ENCODE assay signal across 10 cellular contexts in the genomic region with DNA sequence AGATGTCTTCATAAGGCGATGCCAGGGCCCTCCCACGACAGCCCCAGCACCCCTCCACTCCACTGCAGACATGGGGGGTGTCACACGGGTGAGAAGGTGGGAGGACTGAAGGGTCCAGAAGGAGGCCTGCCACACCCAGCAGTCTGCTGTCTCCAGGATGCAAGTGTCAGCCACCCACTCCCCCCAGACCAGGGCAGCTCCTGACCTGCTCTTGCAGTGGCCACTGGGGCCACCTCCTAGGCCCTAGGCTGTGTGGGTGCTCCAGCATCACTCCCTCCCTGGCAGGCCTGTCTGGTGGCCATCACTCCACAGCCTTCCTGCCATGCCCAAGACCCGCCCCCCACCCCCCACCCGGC.
DNase-seq lines count a peak whose midpoint lies in the region; ATAC-seq and TF ChIP-seq lines count a peak whose summit lies in the region.
"Had no signal": no experiment of that assay in that cellular context is flagged by ENCODE, and none has a peak within 500 bp of the region (broad histone marks: within the 10 kb centered on the region; RNA-seq: fewer than 3 reads in every experiment).

No MANE protein-coding gene starts in this region.

- H3K4me3 Mint-ChIP-seq in glutamatergic neuron (ENCODE audit: unreplicated experiment) (peak overlapping the region; percentile 38), Calu3 (ENCODE audit: low read depth, unreplicated experiment) (no peak overlapping the region)

- no peaks in the 10 kb centered on the region for H3K4me1 ChIP-seq in psoas muscle

- peak; percentile 13; the same call in 1 of the 3 replicates for ATAC-seq in SK-N-SH treated with all-trans-retinoic acid at 6 μM for 48 hours
- ATAC-seq in psoas muscle, result peak in 1 of 4 donors; percentile 18
- no peak for ATAC-seq in esophagus mucosa

- BruUV-seq in Calu3 (replicated peaks; lab: Mats Ljungman, UMichigan), result no TSS peak

- DNase-seq in AG04450 (ENCODE audit: low read depth, low spot score), result no peak
- DNase-seq in glutamatergic neuron, result no peak
- no peak for DNase-seq in psoas muscle
- no peak for DNase-seq in Calu3
- no peak for DNase-seq in hypothalamus (lab: John Stamatoyannopoulos, UW)
- no peak for DNase-seq in globus pallidus (ENCODE audit: low spot score)

- intact Hi-C loops in psoas muscle (cut with DNase I), result no loop called here
- intact Hi-C loops in Calu3 (cut with micrococcal nuclease; ENCODE audit: unreplicated experiment), result no loop called here

- peak overlapping the region; percentile 31 for H3K27ac ChIP-seq in AG04450 (ENCODE audit: low read depth, low read length)
- no peak overlapping the region for H3K27ac ChIP-seq in psoas muscle
- H3K27ac ChIP-seq: BLaER1 had no signal

- H3K27me3 Mint-ChIP-seq in glutamatergic neuron (ENCODE audit: unreplicated experiment) (peaks cover 21% of the 10 kb centered on the region), Calu3 (ENCODE audit: unreplicated experiment) (peaks cover 97% of the 10 kb centered on the region)

- H3K27me3 ChIP-seq in AG04450 (ENCODE audit: control insufficient read depth, insufficient read depth, low read length), result peaks cover 18% of the 10 kb centered on the region
- H3K27me3 ChIP-seq in psoas muscle (ENCODE audit: insufficient read depth in 3 of 3, low read length in 2 of 3), result peaks cover 0 to 28% (median 1%) of the 10 kb centered on the region in 3 donors
- H3K27me3 ChIP-seq: upper lobe of left lung had no signal

- 52 to 54% (median 52%) methylated on average over 5 of the region's 5 CpGs for WGBS in psoas muscle, 3 donors

- peaks cover 41% of the 10 kb centered on the region for H3K4me1 Mint-ChIP-seq in glutamatergic neuron (ENCODE audit: low read depth, unreplicated experiment)
- no peaks in the 10 kb centered on the region for H3K4me1 Mint-ChIP-seq in Calu3 (ENCODE audit: low read depth, unreplicated experiment)

- CTCF ChIA-PET in AG04450 (lab: Charles Lee) (interaction anchor here (0.6 to 1.0 kb wide), 3 partner anchors 8 to 1021 kb away, joined by 3 to 5 read pairs (median 3); no protein-coding TSS in a partner anchor), Calu3 (lab: Charles Lee) (interaction anchor here (0.8 kb wide), 1 partner anchor 14 kb away, joined by 6 read pairs; no protein-coding TSS in a partner anchor)

- H3K36me3 ChIP-seq in psoas muscle (ENCODE audit: insufficient read depth in 1 of 2, low read depth in 1 of 2), result no peaks in the 10 kb centered on the region
- H3K36me3 ChIP-seq: BLaER1, upper lobe of left lung had no signal

- H3K27ac Mint-ChIP-seq in glutamatergic neuron (ENCODE audit: unreplicated experiment) (peak overlapping the region; percentile 97), Calu3 (ENCODE audit: unreplicated experiment) (no peak overlapping the region)

- H3K4me3 ChIP-seq in AG04450 (ENCODE audit: low read depth, low read length) (peak overlapping the region; percentile 56), psoas muscle (peak overlapping the region; percentile 59)

- H3K9me3 ChIP-seq in AG04450 (ENCODE audit: control insufficient read depth, insufficient read depth, low read length), result peaks cover 7% of the 10 kb centered on the region
- H3K9me3 ChIP-seq in psoas muscle, result no peaks in the 10 kb centered on the region

- POLR2A ChIA-PET in AG04450 (lab: Yijun Ruan, JAX), result interaction anchor here (0.6 to 1.0 kb wide), 2 partner anchors 9 to 10 kb away, joined by 8 to 10 read pairs; no protein-coding TSS in a partner anchor

- no peak for TF ChIP-seq CTCF in AG04450 (IDR thresholded peaks at IDR 0.05; ENCODE audit: low read depth, low read length)
- no peak for TF ChIP-seq CTCF in glutamatergic neuron (IDR thresholded peaks at IDR 0.05; ENCODE audit: partially characterized antibody, unreplicated experiment)
- TF ChIP-seq CTCF in psoas muscle (IDR thresholded peaks at IDR 0.05), result no peak
- TF ChIP-seq CTCF in Calu3 (IDR thresholded peaks at IDR 0.05; ENCODE audit: unreplicated experiment), result no peak

- H3K36me3 Mint-ChIP-seq in glutamatergic neuron (ENCODE audit: unreplicated experiment) (peaks cover 2% of the 10 kb centered on the region), Calu3 (ENCODE audit: insufficient read depth, unreplicated experiment) (no peaks in the 10 kb centered on the region)

- H3K9me3 Mint-ChIP-seq in glutamatergic neuron (ENCODE audit: unreplicated experiment), result peaks cover 16% of the 10 kb centered on the region
- H3K9me3 Mint-ChIP-seq in Calu3 (ENCODE audit: low read depth, unreplicated experiment), result no peaks in the 10 kb centered on the region

TF ChIP-seq in SK-N-SH treated with all-trans-retinoic acid at 6 μM for 48 hours, 23 proteins besides CTCF, POLR2A, EP300 and RAD21 (continues in another document):
- TF ChIP-seq ESRRG (CRISPR knock-in tag; IDR thresholded peaks at IDR 0.05) (no peak), OSR1 (CRISPR knock-in tag; IDR thresholded peaks at IDR 0.05) (no peak), ZFP30 (CRISPR knock-in tag; IDR thresholded peaks at IDR 0.05) (no peak), TOX (CRISPR knock-in tag; IDR thresholded peaks at IDR 0.05; ENCODE audit: borderline replicate concordance) (no peak), PPARA (CRISPR knock-in tag; IDR thresholded peaks at IDR 0.05; ENCODE audit: borderline replicate concordance) (no peak), GLIS3 (CRISPR knock-in tag; IDR thresholded peaks at IDR 0.05) (no peak), SNAI2 (CRISPR knock-in tag; IDR thresholded peaks at IDR 0.05) (no peak), ARNTL (CRISPR knock-in tag; IDR thresholded peaks at IDR 0.05; ENCODE audit: borderline replicate concordance, low read depth) (no peak), ZNF565 (CRISPR knock-in tag; conservative IDR thresholded peaks at IDR 0.05; ENCODE audit: low read depth) (no peak), BACH2 (CRISPR knock-in tag; IDR thresholded peaks at IDR 0.05; ENCODE audit: borderline replicate concordance) (no peak), ZNF70 (CRISPR knock-in tag; IDR thresholded peaks at IDR 0.05) (no peak), CSDC2 (CRISPR knock-in tag; IDR thresholded peaks at IDR 0.05) (no peak), ZNF8 (CRISPR knock-in tag; IDR thresholded peaks at IDR 0.05) (no peak), ISL1 (CRISPR knock-in tag; IDR thresholded peaks at IDR 0.05) (no peak), RARB (CRISPR knock-in tag; IDR thresholded peaks at IDR 0.05) (no peak)
- TF ChIP-seq, protein P1, sequence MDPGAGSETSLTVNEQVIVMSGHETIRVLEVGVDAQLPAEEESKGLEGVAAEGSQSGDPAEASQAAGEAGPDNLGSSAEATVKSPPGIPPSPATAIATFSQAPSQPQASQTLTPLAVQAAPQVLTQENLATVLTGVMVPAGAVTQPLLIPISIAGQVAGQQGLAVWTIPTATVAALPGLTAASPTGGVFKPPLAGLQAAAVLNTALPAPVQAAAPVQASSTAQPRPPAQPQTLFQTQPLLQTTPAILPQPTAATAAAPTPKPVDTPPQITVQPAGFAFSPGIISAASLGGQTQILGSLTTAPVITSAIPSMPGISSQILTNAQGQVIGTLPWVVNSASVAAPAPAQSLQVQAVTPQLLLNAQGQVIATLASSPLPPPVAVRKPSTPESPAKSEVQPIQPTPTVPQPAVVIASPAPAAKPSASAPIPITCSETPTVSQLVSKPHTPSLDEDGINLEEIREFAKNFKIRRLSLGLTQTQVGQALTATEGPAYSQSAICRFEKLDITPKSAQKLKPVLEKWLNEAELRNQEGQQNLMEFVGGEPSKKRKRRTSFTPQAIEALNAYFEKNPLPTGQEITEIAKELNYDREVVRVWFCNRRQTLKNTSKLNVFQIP (CRISPR knock-in tag; IDR thresholded peaks at IDR 0.05; ENCODE audit: borderline replicate concordance, low read depth), result no peak
- TF ChIP-seq, protein P2, sequence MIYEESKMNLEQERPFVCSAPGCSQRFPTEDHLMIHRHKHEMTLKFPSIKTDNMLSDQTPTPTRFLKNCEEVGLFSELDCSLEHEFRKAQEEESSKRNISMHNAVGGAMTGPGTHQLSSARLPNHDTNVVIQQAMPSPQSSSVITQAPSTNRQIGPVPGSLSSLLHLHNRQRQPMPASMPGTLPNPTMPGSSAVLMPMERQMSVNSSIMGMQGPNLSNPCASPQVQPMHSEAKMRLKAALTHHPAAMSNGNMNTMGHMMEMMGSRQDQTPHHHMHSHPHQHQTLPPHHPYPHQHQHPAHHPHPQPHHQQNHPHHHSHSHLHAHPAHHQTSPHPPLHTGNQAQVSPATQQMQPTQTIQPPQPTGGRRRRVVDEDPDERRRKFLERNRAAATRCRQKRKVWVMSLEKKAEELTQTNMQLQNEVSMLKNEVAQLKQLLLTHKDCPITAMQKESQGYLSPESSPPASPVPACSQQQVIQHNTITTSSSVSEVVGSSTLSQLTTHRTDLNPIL (CRISPR knock-in tag; IDR thresholded peaks at IDR 0.05; ENCODE audit: low read depth), result no peak
- TF ChIP-seq, protein P3, sequence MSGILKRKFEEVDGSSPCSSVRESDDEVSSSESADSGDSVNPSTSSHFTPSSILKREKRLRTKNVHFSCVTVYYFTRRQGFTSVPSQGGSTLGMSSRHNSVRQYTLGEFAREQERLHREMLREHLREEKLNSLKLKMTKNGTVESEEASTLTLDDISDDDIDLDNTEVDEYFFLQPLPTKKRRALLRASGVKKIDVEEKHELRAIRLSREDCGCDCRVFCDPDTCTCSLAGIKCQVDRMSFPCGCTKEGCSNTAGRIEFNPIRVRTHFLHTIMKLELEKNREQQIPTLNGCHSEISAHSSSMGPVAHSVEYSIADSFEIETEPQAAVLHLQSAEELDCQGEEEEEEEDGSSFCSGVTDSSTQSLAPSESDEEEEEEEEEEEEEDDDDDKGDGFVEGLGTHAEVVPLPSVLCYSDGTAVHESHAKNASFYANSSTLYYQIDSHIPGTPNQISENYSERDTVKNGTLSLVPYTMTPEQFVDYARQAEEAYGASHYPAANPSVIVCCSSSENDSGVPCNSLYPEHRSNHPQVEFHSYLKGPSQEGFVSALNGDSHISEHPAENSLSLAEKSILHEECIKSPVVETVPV (CRISPR knock-in tag; IDR thresholded peaks at IDR 0.05), result no peak
- TF ChIP-seq, protein P4, sequence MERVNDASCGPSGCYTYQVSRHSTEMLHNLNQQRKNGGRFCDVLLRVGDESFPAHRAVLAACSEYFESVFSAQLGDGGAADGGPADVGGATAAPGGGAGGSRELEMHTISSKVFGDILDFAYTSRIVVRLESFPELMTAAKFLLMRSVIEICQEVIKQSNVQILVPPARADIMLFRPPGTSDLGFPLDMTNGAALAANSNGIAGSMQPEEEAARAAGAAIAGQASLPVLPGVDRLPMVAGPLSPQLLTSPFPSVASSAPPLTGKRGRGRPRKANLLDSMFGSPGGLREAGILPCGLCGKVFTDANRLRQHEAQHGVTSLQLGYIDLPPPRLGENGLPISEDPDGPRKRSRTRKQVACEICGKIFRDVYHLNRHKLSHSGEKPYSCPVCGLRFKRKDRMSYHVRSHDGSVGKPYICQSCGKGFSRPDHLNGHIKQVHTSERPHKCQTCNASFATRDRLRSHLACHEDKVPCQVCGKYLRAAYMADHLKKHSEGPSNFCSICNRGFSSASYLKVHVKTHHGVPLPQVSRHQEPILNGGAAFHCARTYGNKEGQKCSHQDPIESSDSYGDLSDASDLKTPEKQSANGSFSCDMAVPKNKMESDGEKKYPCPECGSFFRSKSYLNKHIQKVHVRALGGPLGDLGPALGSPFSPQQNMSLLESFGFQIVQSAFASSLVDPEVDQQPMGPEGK (CRISPR knock-in tag; IDR thresholded peaks at IDR 0.05; ENCODE audit: borderline replicate concordance), result no peak
